In the genomic region with DNA sequence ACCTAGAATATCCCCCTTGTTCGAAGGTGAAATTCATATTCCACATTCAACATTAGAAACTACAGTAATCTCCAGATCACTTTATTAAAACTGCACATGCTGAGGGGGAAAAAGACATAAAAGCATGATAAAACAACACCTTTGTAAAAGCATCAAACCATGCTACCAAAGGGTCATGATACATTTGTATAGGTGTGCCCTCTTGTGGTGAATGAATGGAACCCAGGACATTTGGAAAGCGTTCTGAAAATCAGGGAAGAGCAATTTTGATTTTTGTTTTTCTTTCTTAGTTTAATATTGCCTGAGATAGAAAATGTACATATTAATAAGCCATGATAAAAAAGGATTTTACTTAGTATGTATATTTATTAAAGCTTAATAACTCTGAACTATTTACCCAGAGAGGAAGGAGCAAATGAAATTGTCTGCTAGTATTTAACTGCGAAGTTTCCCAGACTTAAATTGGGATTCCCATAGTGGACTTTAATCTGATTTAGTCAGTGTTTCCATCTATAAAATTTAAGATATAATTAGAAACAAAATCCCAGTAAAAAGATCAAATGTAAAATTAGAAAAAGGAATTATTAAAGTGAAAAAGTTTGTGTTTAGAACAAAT, we compare ENCODE assay signal across 9 cellular contexts.
A peak's percentile ranks its signal among the peaks of the same experiment; 100 is the strongest.
DNase-seq lines count a peak whose midpoint lies in the region; ATAC-seq and TF ChIP-seq lines count a peak whose summit lies in the region.
"Had no signal": no experiment of that assay in that cellular context is flagged by ENCODE, and none has a peak within 500 bp of the region (broad histone marks: within the 10 kb centered on the region; RNA-seq: fewer than 3 reads in every experiment).

No MANE protein-coding gene starts in this region.

- no peak overlapping the region for H2BK15ac ChIP-seq in neuronal stem cell (ENCODE audit: low read length)

- H3K18ac ChIP-seq in neuronal stem cell (ENCODE audit: low read length) = no peak overlapping the region

- ATAC-seq in HG02870 (IDR thresholded peaks at IDR 0.05; ENCODE audit: unreplicated experiment) (peak; percentile 74), GM18505 (IDR thresholded peaks at IDR 0.05; ENCODE audit: unreplicated experiment) (no peak), gastrocnemius medialis (no peak)

- no peak overlapping the region for H4K8ac ChIP-seq in neuronal stem cell (ENCODE audit: low read depth, low read length)

- H3K4me1 ChIP-seq in neuronal stem cell (ENCODE audit: control insufficient read depth in 2 of 2, insufficient read depth in 1 of 2, low read depth in 1 of 2, low read length in 2 of 2) (no peaks in the 10 kb centered on the region), gastrocnemius medialis (no peaks in the 10 kb centered on the region)

- DNase-seq in DMS153 treated with DMSO at 0.1 percent for 48 hours (lab: John Stamatoyannopoulos, UW; ENCODE audit: unreplicated experiment) = peak; percentile 39
- DNase-seq in NCI-H524 treated with DMSO at 0.1 percent for 48 hours (lab: John Stamatoyannopoulos, UW) = peak; percentile 53
- peak; percentile 36 for DNase-seq in choroid plexus epithelial cell (ENCODE audit: low read depth)
- DNase-seq in neuronal stem cell (ENCODE audit: low spot score) = peak; percentile 14
- DNase-seq in MG63 = no peak
- DNase-seq in gastrocnemius medialis = no peak

- no peak overlapping the region for H3K4ac ChIP-seq in neuronal stem cell (ENCODE audit: low read length)

- H3K9me3 ChIP-seq in neuronal stem cell (replicated peaks in 1 of 2; ENCODE audit: control insufficient read depth in 2 of 2, insufficient read depth in 1 of 2, low read depth in 1 of 2, low read length in 2 of 2) (no peaks in the 10 kb centered on the region), MG63 (no peaks in the 10 kb centered on the region), gastrocnemius medialis (no peaks in the 10 kb centered on the region)

- in situ Hi-C loops in gastrocnemius medialis (cut with MboI; ENCODE audit: low sequenced_read_pairs in 4 of 4) = no loop called here

- TF ChIP-seq CTCF in choroid plexus epithelial cell (conservative IDR thresholded peaks at IDR 0.05; ENCODE audit: low read depth, low read length) (peak; percentile 59), gastrocnemius medialis (IDR thresholded peaks at IDR 0.05 in 4 of 5, conservative IDR thresholded peaks at IDR 0.05 in 1 of 5) (peak in 2 of 5 experiments; percentile 15 to 32)

- no peak overlapping the region for H2BK12ac ChIP-seq in neuronal stem cell (ENCODE audit: low read length)

- H3K4me3 ChIP-seq in choroid plexus epithelial cell (ENCODE audit: low read depth, low read length) (no peak overlapping the region), neuronal stem cell (ENCODE audit: low read length in 2 of 2) (no peak overlapping the region), MG63 (no peak overlapping the region), gastrocnemius medialis (no peak overlapping the region)

- H2BK5ac ChIP-seq in neuronal stem cell (ENCODE audit: low read length) = no peak overlapping the region

- no peak overlapping the region for H2AK5ac ChIP-seq in neuronal stem cell (ENCODE audit: low read depth, low read length)

- H2BK120ac ChIP-seq in neuronal stem cell (ENCODE audit: low read depth, low read length) = no peak overlapping the region

- no CpG with 5 or more reads among the region's 3 CpGs for WGBS in neuronal stem cell (ENCODE audit: extremely low coverage in 2 of 2, insufficient read length in 2 of 2, insufficient replicate concordance in 1 of 2), 2 donors

- H3K23ac ChIP-seq in neuronal stem cell (ENCODE audit: low read depth, low read length, poor library complexity) = no peak overlapping the region

- no peak overlapping the region for H3K9ac ChIP-seq in neuronal stem cell (ENCODE audit: low read depth, low read length, poor library complexity)

- TF ChIP-seq POLR2A in GM18505 (IDR thresholded peaks at IDR 0.05; ENCODE audit: borderline replicate concordance, extremely low read depth, insufficient read depth, insufficient read length) (no peak), gastrocnemius medialis (IDR thresholded peaks at IDR 0.05) (no peak)

- H3K79me1 ChIP-seq in neuronal stem cell (ENCODE audit: low read depth, low read length) = no peaks in the 10 kb centered on the region

- no peak overlapping the region for H2AFZ ChIP-seq in neuronal stem cell (ENCODE audit: low read length)

- H3K27ac ChIP-seq in neuronal stem cell (replicated peaks; ENCODE audit: low read length) (no peak overlapping the region), gastrocnemius medialis (no peak overlapping the region)
- H3K27ac ChIP-seq: HL-60 had no signal

- no peaks in the 10 kb centered on the region for H3K27me3 ChIP-seq in neuronal stem cell (ENCODE audit: control insufficient read depth in 3 of 3, insufficient read depth in 3 of 3, low read depth in 1 of 3, low read length in 3 of 3)
- H3K27me3 ChIP-seq in MG63 = no peaks in the 10 kb centered on the region
- no peaks in the 10 kb centered on the region for H3K27me3 ChIP-seq in gastrocnemius medialis

- H3K14ac ChIP-seq in neuronal stem cell (ENCODE audit: low read length) = no peak overlapping the region

- intact Hi-C loops in gastrocnemius medialis (cut with DNase I; ENCODE audit: low total_unique reads) = no loop called here

- H3K4me2 ChIP-seq in neuronal stem cell (ENCODE audit: insufficient read depth, low read length, poor library complexity, severe bottlenecking) = no peak overlapping the region

- H3K36me3 ChIP-seq in neuronal stem cell (replicated peaks in 1 of 2; ENCODE audit: control insufficient read depth in 2 of 2, insufficient read depth in 2 of 2, low read length in 2 of 2) (no peaks in the 10 kb centered on the region), MG63 (no peaks in the 10 kb centered on the region), gastrocnemius medialis (no peaks in the 10 kb centered on the region)

- H4K91ac ChIP-seq in neuronal stem cell (ENCODE audit: low read depth, low read length, poor library complexity) = no peak overlapping the region

Comparison
In these comparisons a context has a peak if more than half of its experiments do, and no peak if none do; other contexts are left out.
1. DNase-seq: peak in DMS153 treated with DMSO at 0.1 percent for 48 hours (single experiment), NCI-H524 treated with DMSO at 0.1 percent for 48 hours (single experiment), choroid plexus epithelial cell (single experiment) and neuronal stem cell (single experiment); none in MG63 (single experiment) and gastrocnemius medialis (0 of 2).